16 cellular contexts compared by ENCODE assay signal in genomic region chr5:175616083-175616482, GRCh38. TPM values are rescaled to one million over a fixed set of nuclear protein-coding genes. Genes with fewer than 3 reads are reported as not detected.
"Had no signal": no experiment of that assay in that cellular context is flagged by ENCODE, and none has a peak within 500 bp of the region (broad histone marks: within the 10 kb centered on the region; RNA-seq: fewer than 3 reads in every experiment).

No MANE protein-coding gene starts in this region.

- H3K27me3 ChIP-seq: neural progenitor cell, sigmoid colon, stomach, testis, upper lobe of left lung had no signal

- H3K4me1 Mint-ChIP-seq: activated B cell treated with CpG ODN at 0.5 μM for 24 hours, neural progenitor cell had no signal

- H3K27ac Mint-ChIP-seq: activated B cell treated with CpG ODN at 0.5 μM for 24 hours; mesothelial cell of epicardium; neural progenitor cell; T-helper 2 cell treated with Interferon-gamma antibody and Interleukin-4, amounts not matched to agents 5 μg/mL and 100 μg/mL, for 36 hours had no signal

- FAIRE-seq: colon had no signal

- H3K9me3 ChIP-seq: gastroesophageal sphincter, lower lobe of right lung, sigmoid colon, stomach, testis, upper lobe of left lung had no signal

- H3K27ac ChIP-seq: gastroesophageal sphincter, lower lobe of right lung, neural progenitor cell, sigmoid colon, stomach, testis, upper lobe of left lung had no signal

- H3K36me3 ChIP-seq: gastroesophageal sphincter, lower lobe of right lung, neural progenitor cell, sigmoid colon, stomach, upper lobe of left lung had no signal

- H3K4me1 ChIP-seq: gastroesophageal sphincter, lower lobe of right lung, neural progenitor cell, sigmoid colon, stomach, testis, upper lobe of left lung had no signal

- H3K4me2 ChIP-seq: neural progenitor cell had no signal

- H3K4me3 ChIP-seq: gastroesophageal sphincter, lower lobe of right lung, neural progenitor cell, sigmoid colon, stomach, testis, upper lobe of left lung had no signal

- H3K36me3 Mint-ChIP-seq: mesothelial cell of epicardium, neural progenitor cell had no signal

- H2AFZ ChIP-seq: neural progenitor cell had no signal

- H3K9me3 Mint-ChIP-seq: activated B cell treated with CpG ODN at 0.5 μM for 24 hours had no signal

- ATAC-seq: gastroesophageal sphincter, left cardiac atrium, lower lobe of right lung had no signal

- DNase-seq: activated B cell treated with CpG ODN at 0.5 μM for 24 hours, amniotic stem cell, erythroblast, left cardiac atrium, lower lobe of right lung, sigmoid colon, stomach, testis, upper lobe of left lung had no signal

- H3K9ac ChIP-seq: neural progenitor cell had no signal

- H3K4me3 Mint-ChIP-seq: activated B cell treated with CpG ODN at 0.5 μM for 24 hours; mesothelial cell of epicardium; neural progenitor cell; T-helper 2 cell treated with Interferon-gamma antibody and Interleukin-4, amounts not matched to agents 5 μg/mL and 100 μg/mL, for 36 hours had no signal

RNA-seq across cellular contexts. Expression of gene HRH2, which starts 41.8 kb away (rescaled TPM):
- total RNA-seq: activated B cell treated with CpG ODN at 0.5 μM for 24 hours, myocyte, osteocyte had no signal
